In the genomic region with DNA sequence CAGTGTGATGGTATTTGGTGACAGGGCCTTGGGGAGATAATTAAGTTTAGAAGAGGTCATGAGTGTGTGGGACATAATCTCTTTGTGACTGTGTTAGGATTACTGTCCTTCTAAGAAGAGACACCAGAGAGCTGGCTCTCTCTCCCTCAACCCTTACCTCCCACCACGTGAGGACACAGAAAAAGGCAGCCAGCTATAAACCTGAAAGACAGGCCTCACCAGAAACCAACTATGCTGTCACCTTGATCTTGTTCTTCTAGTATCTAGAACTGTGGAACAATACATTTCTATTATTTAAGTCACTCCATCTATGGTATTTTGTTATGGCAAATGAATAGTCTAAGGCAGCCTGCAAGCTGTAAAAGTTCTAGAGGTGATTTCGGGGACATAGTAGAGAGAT, we compare ENCODE assay signal across 8 cellular contexts.
"Had no signal": no experiment of that assay in that cellular context is flagged by ENCODE, and none has a peak within 500 bp of the region (broad histone marks: within the 10 kb centered on the region; RNA-seq: fewer than 3 reads in every experiment).

No MANE protein-coding gene starts in this region.

- DNase-seq: H9, HCEC 1CT had no signal

- FAIRE-seq: H1, H54, HepG2 had no signal

- H3K27me3 Mint-ChIP-seq: IgD-negative memory B cell had no signal

- ATAC-seq: GM23338, HepG2 had no signal

- H3K4me1 Mint-ChIP-seq: IgD-negative memory B cell had no signal

- H3K4me2 ChIP-seq: GM23338 had no signal

- H2AFZ ChIP-seq: GM23338 had no signal

- H3K4me3 Mint-ChIP-seq: GM23338, H9, IgD-negative memory B cell had no signal

- H3K4me3 ChIP-seq: GM23338 had no signal

- H3K27ac ChIP-seq: HL-60 had no signal

- H3K27ac Mint-ChIP-seq: GM23338, H9, IgD-negative memory B cell had no signal

- H3K36me3 Mint-ChIP-seq: IgD-negative memory B cell had no signal
